9 cellular contexts compared by ENCODE assay signal in the genomic region with DNA sequence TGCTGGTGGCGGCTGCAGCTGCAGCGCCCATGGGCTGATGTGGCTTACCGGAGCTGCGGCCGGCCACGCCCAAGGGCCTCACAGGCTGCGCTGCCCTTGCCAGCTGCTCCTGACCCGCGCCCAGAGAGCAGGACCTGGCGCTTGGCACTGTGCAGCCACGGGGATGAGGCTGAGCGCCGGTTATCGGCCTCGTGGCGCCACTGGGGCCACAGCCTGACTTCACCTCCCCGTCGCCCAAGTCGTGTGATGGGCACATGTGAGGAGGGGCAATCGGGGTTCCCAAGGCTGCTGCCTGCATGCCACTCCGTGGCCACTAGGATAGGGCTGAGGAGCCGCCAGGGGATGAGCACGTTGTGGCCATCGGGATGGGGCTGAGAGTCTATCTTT.
DNase-seq lines count a peak whose midpoint lies in the region; ATAC-seq and TF ChIP-seq lines count a peak whose summit lies in the region.
"Had no signal": no experiment of that assay in that cellular context is flagged by ENCODE, and none has a peak within 500 bp of the region (broad histone marks: within the 10 kb centered on the region; RNA-seq: fewer than 3 reads in every experiment).

No MANE protein-coding gene starts in this region.

- no peaks in the 10 kb centered on the region for H3K9me2 ChIP-seq in SU-DHL-6 (replicated peaks; ENCODE audit: insufficient read depth, low read length)

- H3K27me3 ChIP-seq in cardiac muscle cell (peaks cover 78% of the 10 kb centered on the region), SU-DHL-6 (ENCODE audit: low read length) (no peaks in the 10 kb centered on the region), thoracic aorta (replicated peaks; ENCODE audit: insufficient read depth) (no peaks in the 10 kb centered on the region)

- H3K9me3 ChIP-seq in cardiac muscle cell (ENCODE audit: low read depth) (no peaks in the 10 kb centered on the region), SU-DHL-6 (ENCODE audit: insufficient read depth, low read length) (no peaks in the 10 kb centered on the region), thoracic aorta (no peaks in the 10 kb centered on the region)

- TF ChIP-seq CTCF in cardiac muscle cell (IDR thresholded peaks at IDR 0.05; ENCODE audit: low read depth, low read length) (no peak), SU-DHL-6 (IDR thresholded peaks at IDR 0.05; ENCODE audit: insufficient read depth, low read length, poor library complexity, severe bottlenecking) (no peak), thoracic aorta (IDR thresholded peaks at IDR 0.05) (no peak)

- H3K36me3 ChIP-seq in cardiac muscle cell (no peaks in the 10 kb centered on the region), SU-DHL-6 (ENCODE audit: low read length) (no peaks in the 10 kb centered on the region), thoracic aorta (no peaks in the 10 kb centered on the region)

- H3K4me3 ChIP-seq in cardiac muscle cell (peak overlapping the region; percentile 22), SU-DHL-6 (ENCODE audit: insufficient read depth, low read length, poor library complexity, severe bottlenecking) (no peak overlapping the region), iPS-11a (ENCODE audit: low read depth, low read length) (peak overlapping the region; percentile 37), thoracic aorta (peak overlapping the region; percentile 44)

- peak overlapping the region; percentile 67 for H3K9ac ChIP-seq in SU-DHL-6 (ENCODE audit: low read length)

- H3F3A ChIP-seq in SU-DHL-6 (ENCODE audit: insufficient read depth), result no peaks in the 10 kb centered on the region

- H3K79me2 ChIP-seq in SU-DHL-6 (ENCODE audit: insufficient read depth, low read length), result no peaks in the 10 kb centered on the region

- no peak for DNase-seq in cardiac muscle cell (ENCODE audit: low read depth in 1 of 2, low spot score in 1 of 2)
- no peak for DNase-seq in cardiac septum (ENCODE audit: low spot score)
- DNase-seq in thoracic aorta (ENCODE audit: low spot score), result no peak
- DNase-seq in SKM-1 (lab: John Stamatoyannopoulos, UW; ENCODE audit: unreplicated experiment), result no peak
- no peak for DNase-seq in NCI-H187 treated with DMSO at 0.1 percent for 48 hours (lab: John Stamatoyannopoulos, UW)
- no peak for DNase-seq in MV-4-11 (lab: John Stamatoyannopoulos, UW)
- DNase-seq: SHP77 treated with DMSO at 0.1 percent for 48 hours had no signal

- ATAC-seq in thoracic aorta (ENCODE audit: insufficient number of reproducible peaks, low FRiP score, low read depth), result no peak

- H3K27ac ChIP-seq in cardiac muscle cell (no peak overlapping the region), SU-DHL-6 (ENCODE audit: low read depth, low read length) (no peak overlapping the region), thoracic aorta (no peak overlapping the region)

- intact Hi-C loops in cardiac septum (cut with DNase I), result no loop called here

- peak overlapping the region; percentile 65 for H3K4me2 ChIP-seq in SU-DHL-6 (ENCODE audit: low read depth, low read length, poor library complexity, severe bottlenecking)

- H2AFZ ChIP-seq in SU-DHL-6 (ENCODE audit: low read depth, low read length, severe bottlenecking), result peak overlapping the region; percentile 96

- H3K4me1 ChIP-seq in cardiac muscle cell (ENCODE audit: low read depth), result no peaks in the 10 kb centered on the region
- peaks cover 0 to 5% of the 10 kb centered on the region in 2 donors for H3K4me1 ChIP-seq in thoracic aorta (ENCODE audit: control insufficient read depth in 1 of 2, low read depth in 2 of 2)

- no peaks in the 10 kb centered on the region for H4K20me1 ChIP-seq in SU-DHL-6 (ENCODE audit: low read depth, low read length)
